Comparison of ENCODE assay signal across 10 cellular contexts in the genomic region with DNA sequence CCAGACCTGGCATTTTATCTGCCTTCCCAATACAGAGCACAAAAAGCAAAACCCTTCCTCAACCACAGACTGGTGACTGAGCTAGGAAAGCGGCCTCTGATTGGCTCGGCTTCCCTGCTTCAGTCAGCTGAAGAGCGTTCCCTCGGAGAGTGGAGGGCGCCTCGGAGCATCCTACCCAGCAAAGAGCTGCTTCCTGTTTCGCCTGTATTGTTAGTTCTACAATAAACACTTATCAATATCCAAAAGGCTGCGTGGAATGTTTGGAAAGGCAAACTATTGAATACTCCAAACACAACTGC.
DNase-seq lines count a peak whose midpoint lies in the region; ATAC-seq, FAIRE-seq and TF ChIP-seq lines count a peak whose summit lies in the region.
"Had no signal": no experiment of that assay in that cellular context is flagged by ENCODE, and none has a peak within 500 bp of the region (broad histone marks: within the 10 kb centered on the region; RNA-seq: fewer than 3 reads in every experiment).

No MANE protein-coding gene starts in this region.

- no peak for TF ChIP-seq POLR2A in K562 (conservative IDR thresholded peaks at IDR 0.05)

- DNase-seq in DMS 273 treated with DMSO at 0.1 percent for 48 hours (lab: John Stamatoyannopoulos, UW), result peak; percentile 27
- peak; percentile 68 for DNase-seq in NCI-H146 (lab: John Stamatoyannopoulos, UW)
- no peak for DNase-seq in K562 (ENCODE audit: extremely low read depth in 1 of 4, low spot score in 3 of 4)
- DNase-seq in iPS-NIHi7 (ENCODE audit: extremely low spot score), result peak; percentile 75
- no peak for DNase-seq in activated T-cell treated with anti-CD3 and anti-CD28 coated beads, Interleukin-2, amount 50 U/mL, for 4 hours
- DNase-seq in activated T-cell treated with anti-CD3 and anti-CD28 coated beads for 4 hours, result no peak
- no peak for DNase-seq in small intestine
- no peak for DNase-seq in CD1c-positive myeloid dendritic cell (ENCODE audit: extremely low spot score)
- DNase-seq: upper lobe of left lung had no signal

- POLR2A ChIA-PET in K562 (lab: Yijun Ruan, JAX), result interaction anchor here (0.6 to 1.4 kb wide), 3 partner anchors 9 to 659 kb away, joined by 3 to 4 read pairs (median 3); no protein-coding TSS in a partner anchor

- 1% methylated on average over 8 of the region's 8 CpGs for WGBS in K562 (ENCODE audit: insufficient coverage, low coverage, missing lambda C conversion rate)
- 21 to 43% (median 36%) methylated on average over 8 of the region's 8 CpGs for whole genome bisulfite sequencing in small intestine, 3 donors

- H2AFZ ChIP-seq in K562 (ENCODE audit: low read depth, low read length), result no peak overlapping the region

- H3K4me3 ChIP-seq in K562, result no peak overlapping the region
- H3K4me3 ChIP-seq in small intestine (ENCODE audit: low read depth in 1 of 2, low read length in 2 of 2), result no peak overlapping the region
- H3K4me3 ChIP-seq: upper lobe of left lung had no signal

- H3K36me3 ChIP-seq in K562 (ENCODE audit: control insufficient read depth, insufficient read depth, low read length) (no peaks in the 10 kb centered on the region), small intestine (ENCODE audit: control insufficient read depth in 2 of 2, insufficient read depth in 2 of 2, low read length in 2 of 2) (no peaks in the 10 kb centered on the region)
- H3K36me3 ChIP-seq: upper lobe of left lung had no signal

- no peaks in the 10 kb centered on the region for H3K9me1 ChIP-seq in K562 (ENCODE audit: control insufficient read depth, insufficient read depth, low read length)

- CTCF ChIA-PET in K562 (lab: Yijun Ruan, JAX; ENCODE audit: low intra/inter-chr PET ratio), result no interaction called here

- H3K36me3 Mint-ChIP-seq in activated T-cell treated with anti-CD3 and anti-CD28 coated beads, Interleukin-2, amount 50 U/mL, for 4 hours (ENCODE audit: insufficient read depth), result no peaks in the 10 kb centered on the region
- H3K36me3 Mint-ChIP-seq: naive thymus-derived CD4-positive, alpha-beta T cell had no signal

- H3K27ac ChIP-seq in K562 (ENCODE audit: extremely low read depth, low read depth, low read length) (no peak overlapping the region), small intestine (ENCODE audit: low read depth in 1 of 2, low read length in 1 of 2) (no peak overlapping the region)
- H3K27ac ChIP-seq: upper lobe of left lung had no signal

- in situ Hi-C loops in K562 (cut with MboI), result no loop called here

- TF ChIP-seq RAD21 in K562 (CRISPR knock-in tag; conservative IDR thresholded peaks at IDR 0.05 in 1 of 2, IDR thresholded peaks at IDR 0.05 in 1 of 2), result no peak

- H3K9me3 ChIP-seq in K562 (replicated peaks; ENCODE audit: control insufficient read depth, insufficient read depth, low read depth, low read length), result no peaks in the 10 kb centered on the region
- no peaks in the 10 kb centered on the region for H3K9me3 ChIP-seq in small intestine (ENCODE audit: control insufficient read depth, low read depth)
- H3K9me3 ChIP-seq: upper lobe of left lung had no signal

- intact Hi-C loops in K562 (cut with micrococcal nuclease), result no loop called here

- no peaks in the 10 kb centered on the region for H3K79me2 ChIP-seq in K562 (ENCODE audit: control insufficient read depth, insufficient read depth, low read length)

- no peak overlapping the region for H3K4me3 Mint-ChIP-seq in activated T-cell treated with anti-CD3 and anti-CD28 coated beads, Interleukin-2, amount 50 U/mL, for 4 hours
- H3K4me3 Mint-ChIP-seq: naive thymus-derived CD4-positive, alpha-beta T cell had no signal

- no peaks in the 10 kb centered on the region for H4K20me1 ChIP-seq in K562 (replicated peaks; ENCODE audit: control insufficient read depth, insufficient read depth, low read length)

- H3K4me1 ChIP-seq in K562 (replicated peaks in 1 of 2; ENCODE audit: control insufficient read depth in 2 of 2, insufficient read depth in 2 of 2, low read length in 2 of 2) (no peaks in the 10 kb centered on the region), small intestine (ENCODE audit: control insufficient read depth in 2 of 2, insufficient read depth in 1 of 2, low read depth in 1 of 2, low read length in 1 of 2) (no peaks in the 10 kb centered on the region)

- FAIRE-seq in K562 (lab: Jason Lieb, UNC) (no peak), small intestine (lab: Jason Lieb, UNC) (no peak)

- H3K27me3 Mint-ChIP-seq in activated T-cell treated with anti-CD3 and anti-CD28 coated beads, Interleukin-2, amount 50 U/mL, for 4 hours (ENCODE audit: low read depth), result peaks cover 15% of the 10 kb centered on the region

- no peak overlapping the region for H3K9ac ChIP-seq in K562 (ENCODE audit: insufficient read depth in 1 of 2, low read depth in 2 of 2, low read length in 2 of 2)

- TF ChIP-seq CTCF in K562 (IDR thresholded peaks at IDR 0.05 in 2 of 3, conservative IDR thresholded peaks at IDR 0.05 in 1 of 3; ENCODE audit: insufficient read depth in 2 of 3, low read depth in 1 of 3, low read length in 3 of 3), result no peak

- no peak for TF ChIP-seq EP300 in K562 (IDR thresholded peaks at IDR 0.05; ENCODE audit: low read length)

- ATAC-seq in K562, result 0 out of 3 replicates have a peak, but pooled peaks have one; percentile 29
- ATAC-seq in activated T-cell treated with anti-CD3 and anti-CD28 coated beads, Interleukin-2, amount 50 U/mL, for 4 hours, result no peak
- ATAC-seq: naive thymus-derived CD4-positive, alpha-beta T cell had no signal

- H3K27me3 ChIP-seq in K562 (ENCODE audit: control insufficient read depth in 2 of 2, insufficient read depth in 2 of 2, low read length in 2 of 2) (peaks cover 36 to 39% of the 10 kb centered on the region in 2 experiments), small intestine (ENCODE audit: control insufficient read depth in 2 of 2, insufficient read depth in 2 of 2, low read length in 2 of 2) (no peaks in the 10 kb centered on the region)
- H3K27me3 ChIP-seq: upper lobe of left lung had no signal

- no TSS peak for BruUV-seq in K562 (replicated peaks; lab: Mats Ljungman, UMichigan)

- no peaks in the 10 kb centered on the region for H3K9me3 Mint-ChIP-seq in activated T-cell treated with anti-CD3 and anti-CD28 coated beads, Interleukin-2, amount 50 U/mL, for 4 hours
- H3K9me3 Mint-ChIP-seq: naive thymus-derived CD4-positive, alpha-beta T cell had no signal

- H3K4me1 Mint-ChIP-seq in activated T-cell treated with anti-CD3 and anti-CD28 coated beads, Interleukin-2, amount 50 U/mL, for 4 hours (ENCODE audit: low read depth), result peaks cover 1% of the 10 kb centered on the region

- H3K4me2 ChIP-seq in K562 (ENCODE audit: insufficient read depth, low read length), result no peak overlapping the region

TF ChIP-seq in K562, 482 proteins besides CTCF, POLR2A, EP300 and RAD21:
- TF ChIP-seq, protein P1, sequence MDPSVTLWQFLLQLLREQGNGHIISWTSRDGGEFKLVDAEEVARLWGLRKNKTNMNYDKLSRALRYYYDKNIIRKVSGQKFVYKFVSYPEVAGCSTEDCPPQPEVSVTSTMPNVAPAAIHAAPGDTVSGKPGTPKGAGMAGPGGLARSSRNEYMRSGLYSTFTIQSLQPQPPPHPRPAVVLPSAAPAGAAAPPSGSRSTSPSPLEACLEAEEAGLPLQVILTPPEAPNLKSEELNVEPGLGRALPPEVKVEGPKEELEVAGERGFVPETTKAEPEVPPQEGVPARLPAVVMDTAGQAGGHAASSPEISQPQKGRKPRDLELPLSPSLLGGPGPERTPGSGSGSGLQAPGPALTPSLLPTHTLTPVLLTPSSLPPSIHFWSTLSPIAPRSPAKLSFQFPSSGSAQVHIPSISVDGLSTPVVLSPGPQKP (CRISPR knock-in tag; IDR thresholded peaks at IDR 0.05), result no peak
- TF ChIP-seq JUNB (CRISPR knock-in tag; conservative IDR thresholded peaks at IDR 0.05), result no peak
TF ChIP-seq in K562: peak in this region for 0.

Comparison
In these comparisons a context has a peak if more than half of its experiments do, and no peak if none do; other contexts are left out.
1. DNase-seq: peak in DMS 273 treated with DMSO at 0.1 percent for 48 hours (single experiment), NCI-H146 (single experiment) and iPS-NIHi7 (single experiment); none in K562 (0 of 4), activated T-cell treated with anti-CD3 and anti-CD28 coated beads, Interleukin-2, amount 50 U/mL, for 4 hours (single experiment), activated T-cell treated with anti-CD3 and anti-CD28 coated beads for 4 hours (single experiment), small intestine (single experiment) and CD1c-positive myeloid dendritic cell (single experiment).